Comparison of ENCODE assay signal across 11 cellular contexts in genomic region chr19:41935781-41936415, GRCh38. TPM values are rescaled to one million over a fixed set of nuclear protein-coding genes. Genes with fewer than 3 reads are reported as not detected.
DNase-seq lines count a peak whose midpoint lies in the region; ATAC-seq and TF ChIP-seq lines count a peak whose summit lies in the region.
"Had no signal": no experiment of that assay in that cellular context is flagged by ENCODE, and none has a peak within 500 bp of the region (broad histone marks: within the 10 kb centered on the region; RNA-seq: fewer than 3 reads in every experiment).

No MANE protein-coding gene starts in this region.

- no peak overlapping the region for H4K91ac ChIP-seq in mesenchymal stem cell (ENCODE audit: low read length)

- H3K23ac ChIP-seq in mesenchymal stem cell (ENCODE audit: low read length in 2 of 2) = peak overlapping the region in 1 of 2 experiments; percentile 46

- POLR2A ChIA-PET in activated CD4-positive, alpha-beta T cell treated with anti-CD3 and anti-CD28 coated beads, Interleukin-2, amount 10 ng/mL, durations not matched to agents 7 days and 5 days (lab: Charles Lee) = no interaction called here

- no peak overlapping the region for H2AK5ac ChIP-seq in mesenchymal stem cell (ENCODE audit: low read length, severe bottlenecking)

- no peak overlapping the region for H2AFZ ChIP-seq in SU-DHL-6 (ENCODE audit: low read depth, low read length, severe bottlenecking)
- H2AFZ ChIP-seq in mesenchymal stem cell (ENCODE audit: low read depth, low read length) = no peak overlapping the region

- H3K27ac Mint-ChIP-seq in activated CD4-positive, alpha-beta T cell treated with anti-CD3 and anti-CD28 coated beads, Interleukin-2, amount 10 ng/mL, durations not matched to agents 24 days and 14 days = no peak overlapping the region
- H3K27ac Mint-ChIP-seq in activated CD4-positive, alpha-beta T cell treated with anti-CD3 and anti-CD28 coated beads, Interleukin-2, amount 10 ng/mL, durations not matched to agents 7 days and 5 days = no peak overlapping the region
- peak overlapping the region; percentile 69 to 92 for H3K27ac Mint-ChIP-seq in natural killer cell

- intact Hi-C loops in activated CD4-positive, alpha-beta T cell treated with anti-CD3 and anti-CD28 coated beads, Interleukin-2, amount 10 ng/mL, durations not matched to agents 24 days and 14 days (cut with micrococcal nuclease) = loop anchor here (1.0 kb wide), 1 partner anchor 63 kb away; no protein-coding TSS in a partner anchor
- intact Hi-C loops in natural killer cell (cut with micrococcal nuclease) = loop anchor here (1.0 kb wide), 2 partner anchors 9 to 63 kb away; no protein-coding TSS in a partner anchor

- no peak overlapping the region for H2BK12ac ChIP-seq in mesenchymal stem cell (ENCODE audit: low read length in 2 of 2)

- H3K9me3 ChIP-seq in SU-DHL-6 (ENCODE audit: insufficient read depth, low read length) = no peaks in the 10 kb centered on the region
- H3K9me3 ChIP-seq in mesenchymal stem cell (ENCODE audit: control insufficient read depth, low read length) = no peaks in the 10 kb centered on the region

- H4K20me1 ChIP-seq in SU-DHL-6 (ENCODE audit: low read depth, low read length) = no peaks in the 10 kb centered on the region

- H2BK120ac ChIP-seq in mesenchymal stem cell (ENCODE audit: low read depth, low read length) = no peak overlapping the region

- H3K79me1 ChIP-seq in mesenchymal stem cell (replicated peaks; ENCODE audit: low read length, poor library complexity, severe bottlenecking) = no peaks in the 10 kb centered on the region

- H4K8ac ChIP-seq in mesenchymal stem cell (ENCODE audit: low read length) = no peak overlapping the region

- peak overlapping the region; percentile 81 for H3K9ac ChIP-seq in SU-DHL-6 (ENCODE audit: low read length)
- H3K9ac ChIP-seq in mesenchymal stem cell (ENCODE audit: low read length) = no peak overlapping the region

- peaks cover 33% of the 10 kb centered on the region for H3K4me1 Mint-ChIP-seq in activated CD4-positive, alpha-beta T cell treated with anti-CD3 and anti-CD28 coated beads, Interleukin-2, amount 10 ng/mL, durations not matched to agents 24 days and 14 days
- H3K4me1 Mint-ChIP-seq in activated CD4-positive, alpha-beta T cell treated with anti-CD3 and anti-CD28 coated beads, Interleukin-2, amount 10 ng/mL, durations not matched to agents 7 days and 5 days = peaks cover 32% of the 10 kb centered on the region
- H3K4me1 Mint-ChIP-seq in natural killer cell = peaks cover 28 to 58% of the 10 kb centered on the region in 2 donors

- H3K27me3 Mint-ChIP-seq in activated CD4-positive, alpha-beta T cell treated with anti-CD3 and anti-CD28 coated beads, Interleukin-2, amount 10 ng/mL, durations not matched to agents 24 days and 14 days = peaks cover 21% of the 10 kb centered on the region
- H3K27me3 Mint-ChIP-seq in activated CD4-positive, alpha-beta T cell treated with anti-CD3 and anti-CD28 coated beads, Interleukin-2, amount 10 ng/mL, durations not matched to agents 7 days and 5 days = peaks cover 42% of the 10 kb centered on the region
- peaks cover 12 to 27% of the 10 kb centered on the region in 2 donors for H3K27me3 Mint-ChIP-seq in natural killer cell (ENCODE audit: low read depth in 2 of 2)

- no peaks in the 10 kb centered on the region for H3K9me2 ChIP-seq in SU-DHL-6 (replicated peaks; ENCODE audit: insufficient read depth, low read length)

- H3K27ac ChIP-seq in SU-DHL-6 (ENCODE audit: low read depth, low read length) (peak overlapping the region; percentile 99), mesenchymal stem cell (ENCODE audit: low read length, poor library complexity, severe bottlenecking) (no peak overlapping the region)

- CTCF ChIA-PET in activated CD4-positive, alpha-beta T cell treated with anti-CD3 and anti-CD28 coated beads, Interleukin-2, amount 10 ng/mL, durations not matched to agents 7 days and 5 days (lab: Charles Lee) = interaction anchor here (1.6 kb wide), 1 partner anchor 9 kb away, joined by 9 read pairs; no protein-coding TSS in a partner anchor

- H3K4me2 ChIP-seq in SU-DHL-6 (ENCODE audit: low read depth, low read length, poor library complexity, severe bottlenecking) = peak overlapping the region; percentile 84
- H3K4me2 ChIP-seq in mesenchymal stem cell (ENCODE audit: low read length, poor library complexity, severe bottlenecking) = no peak overlapping the region

- H3K9me3 Mint-ChIP-seq in activated CD4-positive, alpha-beta T cell treated with anti-CD3 and anti-CD28 coated beads, Interleukin-2, amount 10 ng/mL, durations not matched to agents 24 days and 14 days = no peaks in the 10 kb centered on the region
- H3K9me3 Mint-ChIP-seq in activated CD4-positive, alpha-beta T cell treated with anti-CD3 and anti-CD28 coated beads, Interleukin-2, amount 10 ng/mL, durations not matched to agents 7 days and 5 days = no peaks in the 10 kb centered on the region
- H3K9me3 Mint-ChIP-seq in natural killer cell = no peaks in the 10 kb centered on the region

- H3K4me3 Mint-ChIP-seq in activated CD4-positive, alpha-beta T cell treated with anti-CD3 and anti-CD28 coated beads, Interleukin-2, amount 10 ng/mL, durations not matched to agents 24 days and 14 days = peak overlapping the region; percentile 24
- no peak overlapping the region for H3K4me3 Mint-ChIP-seq in activated CD4-positive, alpha-beta T cell treated with anti-CD3 and anti-CD28 coated beads, Interleukin-2, amount 10 ng/mL, durations not matched to agents 7 days and 5 days
- no peak overlapping the region for H3K4me3 Mint-ChIP-seq in natural killer cell

- peaks cover 49% of the 10 kb centered on the region for H3F3A ChIP-seq in SU-DHL-6 (ENCODE audit: insufficient read depth)

- H3K27me3 ChIP-seq in SU-DHL-6 (ENCODE audit: low read length) = no peaks in the 10 kb centered on the region
- peaks cover 54 to 60% of the 10 kb centered on the region in 2 experiments for H3K27me3 ChIP-seq in mesenchymal stem cell (ENCODE audit: control insufficient read depth in 1 of 2, insufficient read depth in 1 of 2, low read length in 2 of 2)

- no peaks in the 10 kb centered on the region for H3K36me3 ChIP-seq in SU-DHL-6 (ENCODE audit: low read length)
- no peaks in the 10 kb centered on the region for H3K36me3 ChIP-seq in mesenchymal stem cell (ENCODE audit: control insufficient read depth in 1 of 2, insufficient read depth in 2 of 2, low read depth in 1 of 2, low read length in 2 of 2)

- H3K4ac ChIP-seq in mesenchymal stem cell (ENCODE audit: low read depth in 1 of 2, low read length in 2 of 2) = no peak overlapping the region

- peaks cover 4% of the 10 kb centered on the region; the same call in 1 of the 2 replicates for H3K79me2 ChIP-seq in SU-DHL-6 (ENCODE audit: insufficient read depth, low read length)

- H3K18ac ChIP-seq in mesenchymal stem cell (ENCODE audit: low read depth in 1 of 2, low read length in 2 of 2) = no peak overlapping the region

- no peaks in the 10 kb centered on the region for H3K36me3 Mint-ChIP-seq in activated CD4-positive, alpha-beta T cell treated with anti-CD3 and anti-CD28 coated beads, Interleukin-2, amount 10 ng/mL, durations not matched to agents 24 days and 14 days (ENCODE audit: low read depth)
- H3K36me3 Mint-ChIP-seq in activated CD4-positive, alpha-beta T cell treated with anti-CD3 and anti-CD28 coated beads, Interleukin-2, amount 10 ng/mL, durations not matched to agents 7 days and 5 days (ENCODE audit: low read depth) = no peaks in the 10 kb centered on the region
- H3K36me3 Mint-ChIP-seq in natural killer cell = no peaks in the 10 kb centered on the region

- H3K4me1 ChIP-seq in mesenchymal stem cell (ENCODE audit: control insufficient read depth, insufficient read depth, low read depth, low read length) = peaks cover 10% of the 10 kb centered on the region

- H3K14ac ChIP-seq in mesenchymal stem cell (ENCODE audit: low read length in 2 of 2) = no peak overlapping the region

- DNase-seq in activated CD4-positive, alpha-beta T cell treated with anti-CD3 and anti-CD28 coated beads, Interleukin-2, amount 10 ng/mL, durations not matched to agents 24 days and 14 days = no peak
- no peak for DNase-seq in activated CD4-positive, alpha-beta T cell treated with anti-CD3 and anti-CD28 coated beads, Interleukin-2, amount 10 ng/mL, durations not matched to agents 7 days and 5 days
- DNase-seq in natural killer cell (no peak), superior temporal gyrus (ENCODE audit: extremely low spot score) (no peak), mesenchymal stem cell (no peak)
- DNase-seq: amniotic stem cell, cortex of kidney, midbrain, NCI-H1930, SHP77 treated with DMSO at 0.1 percent for 48 hours had no signal

- WGBS in mesenchymal stem cell = 49% methylated on average over 14 of the region's 24 CpGs

- H3K4me3 ChIP-seq in SU-DHL-6 (ENCODE audit: insufficient read depth, low read length, poor library complexity, severe bottlenecking) = peak overlapping the region; percentile 50
- peak overlapping the region in 1 of 2 experiments; percentile 8 for H3K4me3 ChIP-seq in mesenchymal stem cell (ENCODE audit: insufficient read depth in 1 of 2, low read depth in 1 of 2, low read length in 2 of 2)

- no peak for ATAC-seq in natural killer cell

- H2BK5ac ChIP-seq in mesenchymal stem cell (ENCODE audit: low read depth, low read length, poor library complexity, severe bottlenecking) = no peak overlapping the region

- no peak for TF ChIP-seq CTCF in SU-DHL-6 (IDR thresholded peaks at IDR 0.05; ENCODE audit: insufficient read depth, low read length, poor library complexity, severe bottlenecking)
- TF ChIP-seq CTCF in natural killer cell (IDR thresholded peaks at IDR 0.05) = no peak

- H2BK15ac ChIP-seq in mesenchymal stem cell (ENCODE audit: low read depth, poor library complexity, severe bottlenecking) = no peak overlapping the region

RNA-seq across cellular contexts. Expression of gene ERFL, which starts 7.6 kb away (rescaled TPM):
- 3.1 and 4.2 TPM in 2 replicates for total RNA-seq in activated CD4-positive, alpha-beta T cell treated with anti-CD3 and anti-CD28 coated beads, Interleukin-2, amount 10 ng/mL, durations not matched to agents 24 days and 14 days
- total RNA-seq in activated CD4-positive, alpha-beta T cell treated with anti-CD3 and anti-CD28 coated beads, Interleukin-2, amount 10 ng/mL, durations not matched to agents 7 days and 5 days = 1 to 10 TPM; 1.5 to 1.6 TPM
- 1 to 10 TPM; 1.1 to 2.1 (median 1.5) TPM for total RNA-seq in natural killer cell
- polyA plus RNA-seq in mesenchymal stem cell (2013, experiment 1 of 2) = 0.06 TPM
- 0.05 TPM for polyA plus RNA-seq in mesenchymal stem cell (2013, experiment 2 of 2)

RNA-seq across cellular contexts. Expression of gene RABAC1, which starts 23.2 kb away (rescaled TPM):
- 37.2 and 41.5 TPM in 2 replicates for total RNA-seq in activated CD4-positive, alpha-beta T cell treated with anti-CD3 and anti-CD28 coated beads, Interleukin-2, amount 10 ng/mL, durations not matched to agents 24 days and 14 days
- total RNA-seq in activated CD4-positive, alpha-beta T cell treated with anti-CD3 and anti-CD28 coated beads, Interleukin-2, amount 10 ng/mL, durations not matched to agents 7 days and 5 days = 10 to 100 TPM; 67.4 to 74.0 TPM
- total RNA-seq in natural killer cell = 10 to 100 TPM; 76.8 to 100.0 (median 78.4) TPM
- polyA plus RNA-seq in mesenchymal stem cell (2013, experiment 1 of 2) = 292 TPM
- polyA plus RNA-seq in mesenchymal stem cell (2013, experiment 2 of 2) = 293 TPM

RNA-seq across cellular contexts. Expression of gene ARHGEF1, which starts 52.9 kb away (rescaled TPM):
- 365 and 378 TPM in 2 replicates for total RNA-seq in activated CD4-positive, alpha-beta T cell treated with anti-CD3 and anti-CD28 coated beads, Interleukin-2, amount 10 ng/mL, durations not matched to agents 24 days and 14 days
- 100 to 1,000 TPM; 663 to 761 TPM for total RNA-seq in activated CD4-positive, alpha-beta T cell treated with anti-CD3 and anti-CD28 coated beads, Interleukin-2, amount 10 ng/mL, durations not matched to agents 7 days and 5 days
- 1,000 to 10,000 TPM; 1,177 to 1,409 (median 1,354) TPM for total RNA-seq in natural killer cell
- polyA plus RNA-seq in mesenchymal stem cell (2013, experiment 1 of 2) = 69.1 TPM
- 65.8 TPM for polyA plus RNA-seq in mesenchymal stem cell (2013, experiment 2 of 2)

RNA-seq across cellular contexts. Expression of gene ATP1A3, which starts 58.1 kb away (rescaled TPM):
- total RNA-seq in activated CD4-positive, alpha-beta T cell treated with anti-CD3 and anti-CD28 coated beads, Interleukin-2, amount 10 ng/mL, durations not matched to agents 24 days and 14 days = 0.68 and 1.2 TPM in 2 replicates
- 1 to 10 TPM; 1.9 to 2.0 TPM for total RNA-seq in activated CD4-positive, alpha-beta T cell treated with anti-CD3 and anti-CD28 coated beads, Interleukin-2, amount 10 ng/mL, durations not matched to agents 7 days and 5 days
- total RNA-seq in natural killer cell = 10 to 100 TPM; 13.5 to 18.2 (median 14.0) TPM
- polyA plus RNA-seq in mesenchymal stem cell (2013, experiment 1 of 2) = 0.08 TPM
- 0.11 TPM for polyA plus RNA-seq in mesenchymal stem cell (2013, experiment 2 of 2)

RNA-seq across cellular contexts. Expression of gene CD79A, which starts 58.8 kb away (rescaled TPM):
- 2.6 and 2.7 TPM in 2 replicates for total RNA-seq in activated CD4-positive, alpha-beta T cell treated with anti-CD3 and anti-CD28 coated beads, Interleukin-2, amount 10 ng/mL, durations not matched to agents 24 days and 14 days
- total RNA-seq in activated CD4-positive, alpha-beta T cell treated with anti-CD3 and anti-CD28 coated beads, Interleukin-2, amount 10 ng/mL, durations not matched to agents 7 days and 5 days = 1 to 10 TPM; 2.9 to 4.7 TPM
- total RNA-seq in natural killer cell = 10 to 100 TPM in 1 of 3 donors, 1 to 10 TPM in 2; 5.6 to 35.5 (median 6.0) TPM
- 0.28 TPM for polyA plus RNA-seq in mesenchymal stem cell (2013, experiment 1 of 2)
- 0.32 TPM for polyA plus RNA-seq in mesenchymal stem cell (2013, experiment 2 of 2)

Comparison
In these comparisons a context has a peak if more than half of its experiments do, and no peak if none do; other contexts are left out.
1. H3K27ac Mint-ChIP-seq: peak in natural killer cell (2 of 2); none in activated CD4-positive, alpha-beta T cell treated with anti-CD3 and anti-CD28 coated beads, Interleukin-2, amount 10 ng/mL, durations not matched to agents 24 days and 14 days (single experiment) and activated CD4-positive, alpha-beta T cell treated with anti-CD3 and anti-CD28 coated beads, Interleukin-2, amount 10 ng/mL, durations not matched to agents 7 days and 5 days (single experiment).